32 cellular contexts compared by ENCODE assay signal in genomic region chr18:1253825-1254224, GRCh38.
"Had no signal": no experiment of that assay in that cellular context is flagged by ENCODE, and none has a peak within 500 bp of the region (broad histone marks: within the 10 kb centered on the region; RNA-seq: fewer than 3 reads in every experiment).

No MANE protein-coding gene starts in this region.

- H3K4me1 ChIP-seq: Peyer's patch had no signal

- H3K27me3 ChIP-seq: cardiac muscle cell, Peyer's patch had no signal

- H3K27ac ChIP-seq: cardiac muscle cell, Peyer's patch had no signal

- H3K4me3 ChIP-seq: cardiac muscle cell, K562, Peyer's patch had no signal

- H3K9me3 ChIP-seq: Peyer's patch had no signal

- ATAC-seq: activated CD8-positive, alpha-beta T cell treated with anti-CD3 and anti-CD28 coated beads for 36 hours; activated T-cell treated with anti-CD3 and anti-CD28 coated beads, Interleukin-2, amount 50 U/mL, for 72 hours; activated T-helper 17 cell treated with anti-CD3 and anti-CD28 coated beads, Interleukin-2, amount 50 U/mL, for 72 hours; K562 had no signal

- DNase-seq: activated CD4-positive, alpha-beta T cell treated with anti-CD3 and anti-CD28 coated beads, Interleukin-2, amount 10 ng/mL, durations not matched to agents 24 days and 14 days; activated CD4-positive, alpha-beta T cell treated with anti-CD3 and anti-CD28 coated beads, Interleukin-2, amount 50 U/mL, for 4 hours; activated CD8-positive, alpha-beta T cell treated with anti-CD3 and anti-CD28 coated beads for 36 hours; activated effector memory CD4-positive, alpha-beta T cell treated with anti-CD3 and anti-CD28 coated beads, Interleukin-2, amount 50 U/mL, for 16 hours; activated naive CD4-positive, alpha-beta T cell; activated naive CD4-positive, alpha-beta T cell treated with anti-CD3 and anti-CD28 coated beads, Interleukin-2, amount 50 U/mL, for 16 hours; activated naive CD8-positive, alpha-beta T cell treated with anti-CD3 and anti-CD28 coated beads for 36 hours; activated T-cell treated with anti-CD3 and anti-CD28 coated beads, Interleukin-2, amount 50 U/mL, for 1 hour; activated T-cell treated with anti-CD3 and anti-CD28 coated beads, Interleukin-2, amount 50 U/mL, for 72 hours; amniotic stem cell; aorta; IMR-90; NCI-H1105; NCI-H1417 treated with DMSO at 0.1 percent for 48 hours; NCI-H1694; NCI-H1930; NCI-H2081 treated with DMSO at 0.1 percent for 48 hours; NCI-H2171 treated with DMSO at 0.1 percent for 48 hours; NCI-H2227 treated with DMSO at 0.1 percent for 48 hours; NCI-H446; NCI-H510A treated with DMSO at 0.1 percent for 48 hours; NCI-H526 treated with DMSO at 0.1 percent for 48 hours; Peyer's patch; RPMI8226; SHP77 treated with DMSO at 0.1 percent for 48 hours; SW 1271; T-helper 1 cell; T-helper 2 cell; T1000 had no signal

- H3K36me3 ChIP-seq: cardiac muscle cell, Peyer's patch had no signal
